In genomic region chr1:150151291-150152181, GRCh38 we compare ENCODE assay signal across 8 cellular contexts. TPM values are rescaled to one million over a fixed set of nuclear protein-coding genes. Genes with fewer than 3 reads are reported as not detected.
DNase-seq lines count a peak whose midpoint lies in the region; ATAC-seq and TF ChIP-seq lines count a peak whose summit lies in the region.

No MANE protein-coding gene starts in this region.

- H3K4me3 ChIP-seq in AG04450 (ENCODE audit: low read depth, low read length) (peak overlapping the region; percentile 90), HUES64 (ENCODE audit: low read length) (peak overlapping the region; percentile 81), fibroblast of the aortic adventitia (ENCODE audit: low read depth, low read length) (peak overlapping the region; percentile 69), sigmoid colon (peak overlapping the region; percentile 73 to 98 (median 96))

- POLR2A ChIA-PET in AG04450 (lab: Yijun Ruan, JAX): interaction anchor here (6.2 kb wide), 1 partner anchor 9 kb away, joined by 149 read pairs; no protein-coding TSS in a partner anchor

- no peak for DNase-seq in AG04450 (ENCODE audit: low read depth, low spot score)
- DNase-seq in activated T-cell treated with anti-CD3 and anti-CD28 coated beads for 4 hours: peak; percentile 49
- no peak for DNase-seq in fibroblast of the aortic adventitia (ENCODE audit: low read depth)
- DNase-seq in sigmoid colon: peak; percentile 83
- no peak for DNase-seq in NCI-H1417 treated with DMSO at 0.1 percent for 48 hours (lab: John Stamatoyannopoulos, UW)

- TF ChIP-seq EP300 in sigmoid colon (IDR thresholded peaks at IDR 0.05): peak in 1 of 4 donors; percentile 12

- H3K9me3 ChIP-seq in AG04450 (ENCODE audit: control insufficient read depth, insufficient read depth, low read length) (no peaks in the 10 kb centered on the region), HUES64 (ENCODE audit: insufficient read depth, low read depth, low read length) (no peaks in the 10 kb centered on the region), sigmoid colon (no peaks in the 10 kb centered on the region)

- peak overlapping the region; percentile 88 for H3K9ac ChIP-seq in HUES64 (ENCODE audit: low read depth, low read length)

- peak; percentile 46 to 51 for TF ChIP-seq POLR2A in sigmoid colon (IDR thresholded peaks at IDR 0.05)

- intact Hi-C loops in sigmoid colon (cut with DNase I): loop anchor here (1.0 to 5.0 kb wide), 2 partner anchors 11 to 411 kb away; no protein-coding TSS in a partner anchor

- WGBS in HUES64: 45% methylated on average over 15 of the region's 15 CpGs
- WGBS in sigmoid colon, 2 donors: 39 to 57% methylated on average over 15 of the region's 15 CpGs

- H3K4me1 ChIP-seq in HUES64 (ENCODE audit: insufficient read depth, low read length) (peaks cover 21% of the 10 kb centered on the region; the same call in 1 of the 2 replicates), sigmoid colon (peaks cover 0 to 64% (median 49%) of the 10 kb centered on the region in 4 donors)

- peaks cover 49% of the 10 kb centered on the region for H3K36me3 ChIP-seq in HUES64 (ENCODE audit: insufficient read depth, low read length)
- peaks cover 16 to 40% (median 25%) of the 10 kb centered on the region in 4 donors for H3K36me3 ChIP-seq in sigmoid colon

- TF ChIP-seq CTCF in AG04450 (IDR thresholded peaks at IDR 0.05; ENCODE audit: low read depth, low read length) (no peak), fibroblast of the aortic adventitia (IDR thresholded peaks at IDR 0.05; ENCODE audit: insufficient read depth, low read length) (no peak), sigmoid colon (IDR thresholded peaks at IDR 0.05) (no peak)

- H3K27ac ChIP-seq in AG04450 (ENCODE audit: low read depth, low read length): peak overlapping the region; percentile 85
- H3K27ac ChIP-seq in HUES64 (ENCODE audit: low read depth, low read length): no peak overlapping the region
- peak overlapping the region; percentile 98 to 100 (median 99) for H3K27ac ChIP-seq in sigmoid colon

- no peaks in the 10 kb centered on the region for H3K27me3 ChIP-seq in AG04450 (ENCODE audit: control insufficient read depth, insufficient read depth, low read length)
- peaks cover 14% of the 10 kb centered on the region for H3K27me3 ChIP-seq in HUES64 (ENCODE audit: insufficient read depth, low read length)
- H3K27me3 ChIP-seq in sigmoid colon: no peaks in the 10 kb centered on the region

- ATAC-seq in GM18519 (IDR thresholded peaks at IDR 0.05; ENCODE audit: low FRiP score, unreplicated experiment) (no peak), GM21737 (IDR thresholded peaks at IDR 0.05; ENCODE audit: unreplicated experiment) (no peak)

- CTCF ChIA-PET in AG04450 (lab: Charles Lee): interaction anchor here (0.6 to 1.5 kb wide), 4 partner anchors 14 to 264 kb away, joined by 3 to 4 read pairs (median 3); a partner anchor contains a TSS

RNA-seq across cellular contexts. Expression of gene PLEKHO1, which starts 1.8 kb away (rescaled TPM):
- 62.0 and 73.4 TPM in 2 replicates for polyA plus RNA-seq in AG04450 (2011; rRNA removed)
- 59.9 and 86.9 TPM in 2 replicates for polyA minus RNA-seq in AG04450 (2011; rRNA and poly(A)+ RNA removed)
- polyA plus RNA-seq in HUES64 (2013, experiment 1 of 2): 47.9 TPM
- polyA plus RNA-seq in HUES64 (2013, experiment 2 of 2): 42.4 TPM
- 27.7 and 43.6 TPM in 2 replicates for total RNA-seq in fibroblast of the aortic adventitia (ENCODE audit: low replicate concordance)
- total RNA-seq in sigmoid colon: 100 to 1,000 TPM; 251 to 402 (median 338) TPM
- polyA plus RNA-seq in sigmoid colon: 10 to 100 TPM; 14.1 to 65.0 (median 28.2) TPM

Comparison
In these comparisons a context has a peak if more than half of its experiments do, and no peak if none do; other contexts are left out.
1. DNase-seq: peak in activated T-cell treated with anti-CD3 and anti-CD28 coated beads for 4 hours (single experiment) and sigmoid colon (single experiment); none in AG04450 (single experiment), fibroblast of the aortic adventitia (single experiment) and NCI-H1417 treated with DMSO at 0.1 percent for 48 hours (single experiment).
2. Peak in every context shown above with its lines, with median percentiles within 50 percentile points of each other: H3K4me3 ChIP-seq.